In genomic region chr1:94863919-94864318, GRCh38 we compare ENCODE assay signal across 9 cellular contexts. TPM values are rescaled to one million over a fixed set of nuclear protein-coding genes. Genes with fewer than 3 reads are reported as not detected.
DNase-seq lines count a peak whose midpoint lies in the region; ATAC-seq and TF ChIP-seq lines count a peak whose summit lies in the region.
"Had no signal": no experiment of that assay in that cellular context is flagged by ENCODE, and none has a peak within 500 bp of the region (broad histone marks: within the 10 kb centered on the region; RNA-seq: fewer than 3 reads in every experiment).

No MANE protein-coding gene starts in this region.

- no peaks in the 10 kb centered on the region for H3K36me3 Mint-ChIP-seq in WTC11

- POLR2A ChIA-PET in WTC11 (lab: Charles Lee), result interaction anchor here (0.7 kb wide), 1 partner anchor 13 kb away, joined by 3 read pairs; no protein-coding TSS in a partner anchor

- CTCF ChIA-PET in WTC11 (lab: Charles Lee), result interaction anchor here (1.5 to 5.2 kb wide), 4 partner anchors 9 to 370 kb away, joined by 5 to 42 read pairs (median 8); partner anchors contain the start of gene RWDD3

- DNase-seq in EL, result peak; percentile 95
- no peak for DNase-seq in WTC11 (ENCODE audit: low spot score)
- peak; percentile 58 for DNase-seq in left cardiac atrium
- DNase-seq in renal cortical epithelial cell (ENCODE audit: low read depth), result peak; percentile 95
- no peak for DNase-seq in occipital lobe (lab: John Stamatoyannopoulos, UW)

- peaks cover 59% of the 10 kb centered on the region for H3K4me1 Mint-ChIP-seq in WTC11

- H3K27me3 Mint-ChIP-seq in WTC11 (ENCODE audit: low read depth), result no peaks in the 10 kb centered on the region

- H3K4me3 Mint-ChIP-seq in WTC11, result no peak overlapping the region

- H3K27ac Mint-ChIP-seq in WTC11, result 0 out of 2 replicates have a peak overlapping the region, but pooled peaks have one; percentile 15

- ATAC-seq in WTC11, result no peak
- peak; percentile 75 to 91 for ATAC-seq in left cardiac atrium
- ATAC-seq in HG03342 (IDR thresholded peaks at IDR 0.05; ENCODE audit: unreplicated experiment), result no peak
- ATAC-seq in GM21723 (IDR thresholded peaks at IDR 0.05; ENCODE audit: unreplicated experiment), result no peak
- ATAC-seq in GM18868 (IDR thresholded peaks at IDR 0.05; ENCODE audit: unreplicated experiment), result no peak
- ATAC-seq: GM12878 had no signal

- H3K9me3 Mint-ChIP-seq in WTC11, result no peaks in the 10 kb centered on the region

- TF ChIP-seq CTCF in WTC11 (IDR thresholded peaks at IDR 0.05), result no peak

- intact Hi-C loops in left cardiac atrium (cut with DNase I), result loop anchor here in 1 of 2 donors (10.0 kb wide), 1 partner anchor 61 kb away; the partner anchor contains the start of gene CNN3

TF ChIP-seq in WTC11, 78 proteins besides CTCF, POLR2A, EP300 and RAD21:
- no peak for TF ChIP-seq NR2C2 (CRISPR knock-in tag; IDR thresholded peaks at IDR 0.05)
- no peak for TF ChIP-seq ATF1 (CRISPR knock-in tag; IDR thresholded peaks at IDR 0.05)
- TF ChIP-seq AFF4 (CRISPR knock-in tag; IDR thresholded peaks at IDR 0.05; ENCODE audit: borderline replicate concordance), result no peak
- no peak for TF ChIP-seq ZNF232 (CRISPR knock-in tag; IDR thresholded peaks at IDR 0.05)
- TF ChIP-seq ZNF532 (CRISPR knock-in tag; IDR thresholded peaks at IDR 0.05; ENCODE audit: borderline replicate concordance), result no peak
- no peak for TF ChIP-seq SOX15 (CRISPR knock-in tag; IDR thresholded peaks at IDR 0.05)

RNA-seq across cellular contexts. Expression of gene SLC44A3, which starts 43.8 kb away (rescaled TPM):
- total RNA-seq in WTC11 (2021) (4.7 to 7.2 TPM (median 6.9 TPM) in 3 replicates), left cardiac atrium (1 to 10 TPM; 3.7 to 5.4 TPM), renal cortical epithelial cell (12.7 and 54.5 TPM in 2 replicates), occipital lobe (2.2 TPM)
- total RNA-seq: GM12878 had no signal

Comparison
In these comparisons a context has a peak if more than half of its experiments do, and no peak if none do; other contexts are left out.
1. DNase-seq: peak in EL (single experiment), left cardiac atrium (single experiment) and renal cortical epithelial cell (single experiment); none in WTC11 (single experiment) and occipital lobe (single experiment).
2. ATAC-seq: peak in left cardiac atrium (2 of 2); none in WTC11 (single experiment), HG03342 (single experiment), GM21723 (single experiment) and GM18868 (single experiment).